14 cellular contexts compared by ENCODE assay signal in genomic region chr20:11195899-11196558, GRCh38.
DNase-seq lines count a peak whose midpoint lies in the region; ATAC-seq, FAIRE-seq and TF ChIP-seq lines count a peak whose summit lies in the region.
"Had no signal": no experiment of that assay in that cellular context is flagged by ENCODE, and none has a peak within 500 bp of the region (broad histone marks: within the 10 kb centered on the region; RNA-seq: fewer than 3 reads in every experiment).

No MANE protein-coding gene starts in this region.

- no peak overlapping the region for H3K9ac ChIP-seq in mesenchymal stem cell (ENCODE audit: low read length)

- intact Hi-C loops in sigmoid colon (cut with DNase I): no loop called here

- peak overlapping the region; percentile 7 for H4K8ac ChIP-seq in mesenchymal stem cell (ENCODE audit: low read length)

- peak overlapping the region in 1 of 2 experiments; percentile 59 for H3K18ac ChIP-seq in mesenchymal stem cell (ENCODE audit: low read depth in 1 of 2, low read length in 2 of 2)

- 64% methylated on average over 7 of the region's 8 CpGs for WGBS in A549 (ENCODE audit: missing lambda C conversion rate)
- 19% methylated on average over 6 of the region's 8 CpGs for WGBS in mesenchymal stem cell
- 74 to 75% methylated on average over 8 of the region's 8 CpGs for WGBS in sigmoid colon, 2 donors

- H3K4me3 ChIP-seq in A549 (no peak overlapping the region), epithelial cell of esophagus (ENCODE audit: low read length) (no peak overlapping the region), mesenchymal stem cell (ENCODE audit: insufficient read depth in 1 of 2, low read depth in 1 of 2, low read length in 2 of 2) (no peak overlapping the region), sigmoid colon (no peak overlapping the region)
- H3K4me3 ChIP-seq: dorsolateral prefrontal cortex, Peyer's patch, psoas muscle had no signal

- H3K4me2 ChIP-seq in A549 (0 out of 3 replicates have a peak overlapping the region, but pooled peaks have one; percentile 8), mesenchymal stem cell (ENCODE audit: low read length, poor library complexity, severe bottlenecking) (no peak overlapping the region)

- no peak overlapping the region for H2BK15ac ChIP-seq in mesenchymal stem cell (ENCODE audit: low read depth, poor library complexity, severe bottlenecking)

- ATAC-seq in A549: peak in 1 of 2 experiments; percentile 71; a peak in 3 of 6 replicates

- TF ChIP-seq POLR2A in A549 (IDR thresholded peaks at IDR 0.05; ENCODE audit: low read length) (no peak), sigmoid colon (IDR thresholded peaks at IDR 0.05) (no peak)

- H3K36me3 ChIP-seq in mesenchymal stem cell (ENCODE audit: control insufficient read depth in 1 of 2, insufficient read depth in 2 of 2, low read depth in 1 of 2, low read length in 2 of 2) (no peaks in the 10 kb centered on the region), sigmoid colon (no peaks in the 10 kb centered on the region)
- H3K36me3 ChIP-seq: Peyer's patch had no signal

- H3K27me3 ChIP-seq in mesenchymal stem cell (ENCODE audit: control insufficient read depth in 1 of 2, insufficient read depth in 1 of 2, low read length in 2 of 2) (no peaks in the 10 kb centered on the region), sigmoid colon (no peaks in the 10 kb centered on the region)
- H3K27me3 ChIP-seq: dorsolateral prefrontal cortex, Peyer's patch had no signal

- H3K79me1 ChIP-seq in mesenchymal stem cell (replicated peaks; ENCODE audit: low read length, poor library complexity, severe bottlenecking): no peaks in the 10 kb centered on the region

- H3K23ac ChIP-seq in mesenchymal stem cell (ENCODE audit: low read length in 2 of 2): no peak overlapping the region

- POLR2A ChIA-PET in A549 (lab: Yijun Ruan, JAX): no interaction called here

- H2AK5ac ChIP-seq in mesenchymal stem cell (ENCODE audit: low read length, severe bottlenecking): no peak overlapping the region

- peak overlapping the region; percentile 22 to 50; a peak in 4 of 6 replicates for H3K27ac ChIP-seq in A549
- H3K27ac ChIP-seq in mesenchymal stem cell (ENCODE audit: low read length, poor library complexity, severe bottlenecking): peak overlapping the region; percentile 89
- peak overlapping the region in 1 of 4 donors; percentile 38 for H3K27ac ChIP-seq in sigmoid colon
- H3K27ac ChIP-seq: dorsolateral prefrontal cortex, psoas muscle had no signal

- peak; percentile 78 for FAIRE-seq in A549 (lab: Jason Lieb, UNC)
- FAIRE-seq: GM19239 had no signal

- no peak overlapping the region for H2AFZ ChIP-seq in mesenchymal stem cell (ENCODE audit: low read depth, low read length)

- H2BK5ac ChIP-seq in mesenchymal stem cell (ENCODE audit: low read depth, low read length, poor library complexity, severe bottlenecking): no peak overlapping the region

- no peak overlapping the region for H3K4ac ChIP-seq in mesenchymal stem cell (ENCODE audit: low read depth in 1 of 2, low read length in 2 of 2)

- H3K9me3 ChIP-seq in A549 (no peaks in the 10 kb centered on the region), mesenchymal stem cell (ENCODE audit: control insufficient read depth, low read length) (no peaks in the 10 kb centered on the region), sigmoid colon (no peaks in the 10 kb centered on the region)
- H3K9me3 ChIP-seq: Peyer's patch, psoas muscle had no signal

- CTCF ChIA-PET in A549 (lab: Yijun Ruan, JAX): interaction anchor here (1.0 to 2.1 kb wide), 2 partner anchors 9 to 17 kb away, joined by 3 to 7 read pairs; no protein-coding TSS in a partner anchor

- H3K4me1 ChIP-seq in A549 (peaks cover 21% of the 10 kb centered on the region; the same call in 2 of the 3 replicates), mesenchymal stem cell (ENCODE audit: control insufficient read depth, insufficient read depth, low read depth, low read length) (peaks cover 6% of the 10 kb centered on the region), sigmoid colon (peaks cover 0 to 6% (median 3%) of the 10 kb centered on the region in 4 donors)
- H3K4me1 ChIP-seq: Peyer's patch, psoas muscle had no signal

- no peak overlapping the region for H4K91ac ChIP-seq in mesenchymal stem cell (ENCODE audit: low read length)

- no peak overlapping the region for H2BK120ac ChIP-seq in mesenchymal stem cell (ENCODE audit: low read depth, low read length)

- no peak for TF ChIP-seq EP300 in A549 (IDR thresholded peaks at IDR 0.05)
- TF ChIP-seq EP300 in sigmoid colon (IDR thresholded peaks at IDR 0.05): no peak

- DNase-seq in A549 (ENCODE audit: low read depth in 1 of 2, low spot score in 1 of 2) (peak; percentile 18 to 43), LHCN-M2 (ENCODE audit: low read depth) (peak; percentile 56), epithelial cell of esophagus (ENCODE audit: low read depth) (peak; percentile 90), mesenchymal stem cell (peak; percentile 47), sigmoid colon (no peak), NCI-H748 (lab: John Stamatoyannopoulos, UW; ENCODE audit: unreplicated experiment) (no peak)
- no peak for DNase-seq in activated naive CD4-positive, alpha-beta T cell treated with anti-CD3 and anti-CD28 coated beads, Interleukin-2, amount 50 U/mL, for 16 hours
- DNase-seq in stimulated activated naive CD4-positive, alpha-beta T cell (lab: John Stamatoyannopoulos, UW): no peak
- DNase-seq: activated B cell treated with CpG ODN at 0.5 μM for 24 hours, AML-193, dorsolateral prefrontal cortex, Peyer's patch, psoas muscle had no signal

- no peak overlapping the region for H3K14ac ChIP-seq in mesenchymal stem cell (ENCODE audit: low read length in 2 of 2)

- TF ChIP-seq CTCF in A549 (IDR thresholded peaks at IDR 0.05): no peak
- TF ChIP-seq CTCF in epithelial cell of esophagus (IDR thresholded peaks at IDR 0.05; ENCODE audit: insufficient read depth, low read depth, low read length, missing control alignments): no peak
- no peak for TF ChIP-seq CTCF in sigmoid colon (IDR thresholded peaks at IDR 0.05)

- no peak for TF ChIP-seq RAD21 in A549 (conservative IDR thresholded peaks at IDR 0.05 in 1 of 2, IDR thresholded peaks at IDR 0.05 in 1 of 2)

- peak overlapping the region; percentile 15 to 49 for H2BK12ac ChIP-seq in mesenchymal stem cell (ENCODE audit: low read length in 2 of 2)

TF ChIP-seq in A549, 52 proteins besides CTCF, POLR2A, EP300 and RAD21:
- TF ChIP-seq RARB (CRISPR knock-in tag; IDR thresholded peaks at IDR 0.05) (no peak), ZFP36 (IDR thresholded peaks at IDR 0.05; ENCODE audit: borderline replicate concordance, partially characterized antibody) (no peak), HOXA7 (CRISPR knock-in tag; IDR thresholded peaks at IDR 0.05) (no peak), POLR2AphosphoS2 (conservative IDR thresholded peaks at IDR 0.05; ENCODE audit: low read length) (no peak), BHLHE40 (IDR thresholded peaks at IDR 0.05; ENCODE audit: low read depth, low read length) (no peak), HOXB13 (CRISPR knock-in tag; IDR thresholded peaks at IDR 0.05; ENCODE audit: low read depth) (no peak), FOSB (CRISPR knock-in tag; IDR thresholded peaks at IDR 0.05) (no peak), MAFK (IDR thresholded peaks at IDR 0.05; ENCODE audit: partially characterized antibody) (no peak), ZSCAN20 (CRISPR knock-in tag; IDR thresholded peaks at IDR 0.05) (no peak), SREBF2 (IDR thresholded peaks at IDR 0.05) (no peak), FOXS1 (CRISPR knock-in tag; IDR thresholded peaks at IDR 0.05) (no peak), RFX5 (IDR thresholded peaks at IDR 0.05) (no peak)
- TF ChIP-seq, protein P1, sequence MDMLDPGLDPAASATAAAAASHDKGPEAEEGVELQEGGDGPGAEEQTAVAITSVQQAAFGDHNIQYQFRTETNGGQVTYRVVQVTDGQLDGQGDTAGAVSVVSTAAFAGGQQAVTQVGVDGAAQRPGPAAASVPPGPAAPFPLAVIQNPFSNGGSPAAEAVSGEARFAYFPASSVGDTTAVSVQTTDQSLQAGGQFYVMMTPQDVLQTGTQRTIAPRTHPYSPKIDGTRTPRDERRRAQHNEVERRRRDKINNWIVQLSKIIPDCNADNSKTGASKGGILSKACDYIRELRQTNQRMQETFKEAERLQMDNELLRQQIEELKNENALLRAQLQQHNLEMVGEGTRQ (IDR thresholded peaks at IDR 0.05): no peak
- TF ChIP-seq, protein P2, sequence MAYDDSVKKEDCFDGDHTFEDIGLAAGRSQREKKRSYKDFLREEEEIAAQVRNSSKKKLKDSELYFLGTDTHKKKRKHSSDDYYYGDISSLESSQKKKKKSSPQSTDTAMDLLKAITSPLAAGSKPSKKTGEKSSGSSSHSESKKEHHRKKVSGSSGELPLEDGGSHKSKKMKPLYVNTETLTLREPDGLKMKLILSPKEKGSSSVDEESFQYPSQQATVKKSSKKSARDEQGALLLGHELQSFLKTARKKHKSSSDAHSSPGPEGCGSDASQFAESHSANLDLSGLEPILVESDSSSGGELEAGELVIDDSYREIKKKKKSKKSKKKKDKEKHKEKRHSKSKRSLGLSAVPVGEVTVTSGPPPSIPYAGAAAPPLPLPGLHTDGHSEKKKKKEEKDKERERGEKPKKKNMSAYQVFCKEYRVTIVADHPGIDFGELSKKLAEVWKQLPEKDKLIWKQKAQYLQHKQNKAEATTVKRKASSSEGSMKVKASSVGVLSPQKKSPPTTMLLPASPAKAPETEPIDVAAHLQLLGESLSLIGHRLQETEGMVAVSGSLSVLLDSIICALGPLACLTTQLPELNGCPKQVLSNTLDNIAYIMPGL (CRISPR knock-in tag; IDR thresholded peaks at IDR 0.05; ENCODE audit: borderline replicate concordance): no peak
- TF ChIP-seq, protein P3, sequence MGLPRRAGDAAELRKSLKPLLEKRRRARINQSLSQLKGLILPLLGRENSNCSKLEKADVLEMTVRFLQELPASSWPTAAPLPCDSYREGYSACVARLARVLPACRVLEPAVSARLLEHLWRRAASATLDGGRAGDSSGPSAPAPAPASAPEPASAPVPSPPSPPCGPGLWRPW (IDR thresholded peaks at IDR 0.05): no peak

Comparison
In these comparisons a context has a peak if more than half of its experiments do, and no peak if none do; other contexts are left out.
1. DNase-seq: peak in A549 (2 of 2), LHCN-M2 (single experiment), epithelial cell of esophagus (single experiment) and mesenchymal stem cell (single experiment); none in sigmoid colon (single experiment), NCI-H748 (single experiment), activated naive CD4-positive, alpha-beta T cell treated with anti-CD3 and anti-CD28 coated beads, Interleukin-2, amount 50 U/mL, for 16 hours (single experiment) and stimulated activated naive CD4-positive, alpha-beta T cell (0 of 6).